Comparison of ENCODE assay signal across 8 cellular contexts in the genomic region with DNA sequence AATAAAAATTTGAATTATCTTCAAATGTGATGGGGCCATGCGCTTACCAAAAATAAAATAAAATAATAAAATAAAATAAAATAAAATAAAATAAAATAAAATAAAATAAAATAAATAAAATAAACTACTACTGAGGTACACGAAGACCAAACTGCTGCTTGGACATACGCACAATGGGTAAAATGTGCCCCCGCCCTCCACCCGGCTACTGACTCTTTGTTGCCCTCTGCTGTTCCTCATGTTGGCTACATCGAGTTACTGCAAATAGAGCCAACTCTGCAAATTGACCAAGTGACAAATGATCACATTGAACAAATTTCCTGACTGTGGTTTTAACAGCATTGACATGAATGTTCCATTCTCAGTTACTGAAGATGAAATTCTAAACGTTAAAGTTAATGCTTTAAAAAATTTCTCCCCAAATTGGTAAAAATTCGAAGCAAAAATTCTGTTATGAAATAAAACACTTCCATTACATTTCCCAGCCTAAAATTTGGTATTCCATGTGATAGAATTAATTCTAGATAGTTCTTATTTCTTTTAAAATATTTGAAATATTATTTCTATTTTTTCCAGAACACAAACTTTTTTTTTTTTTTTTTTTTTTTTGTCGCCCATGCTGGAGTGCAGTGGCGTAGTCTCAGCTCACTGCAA. TPM values are rescaled to one million over a fixed set of nuclear protein-coding genes. Genes with fewer than 3 reads are reported as not detected.
DNase-seq lines count a peak whose midpoint lies in the region; ATAC-seq and TF ChIP-seq lines count a peak whose summit lies in the region.

No MANE protein-coding gene starts in this region.

- no peaks in the 10 kb centered on the region for H4K20me1 ChIP-seq in mammary epithelial cell (ENCODE audit: insufficient read depth, low read length)

- no peaks in the 10 kb centered on the region for H3K36me3 ChIP-seq in mammary epithelial cell (ENCODE audit: insufficient read depth, low read length)
- no peaks in the 10 kb centered on the region for H3K36me3 ChIP-seq in left lung

- peaks cover 2% of the 10 kb centered on the region for H3K27me3 ChIP-seq in mammary epithelial cell (ENCODE audit: insufficient read depth, low read length)
- H3K27me3 ChIP-seq in left lung, result no peaks in the 10 kb centered on the region

- H3K4me2 ChIP-seq in mammary epithelial cell (ENCODE audit: insufficient read depth, low read depth, low read length), result no peak overlapping the region

- H3K9ac ChIP-seq in mammary epithelial cell (ENCODE audit: insufficient read depth, low read length), result no peak overlapping the region

- intact Hi-C loops in mammary epithelial cell (cut with micrococcal nuclease) (loop anchor here (1.0 to 2.0 kb wide), 2 partner anchors 121 to 487 kb away; no protein-coding TSS in a partner anchor), left lung (cut with DNase I) (no loop called here)

- H3K4me3 ChIP-seq in mammary epithelial cell (replicated peaks in 1 of 3; ENCODE audit: insufficient read depth in 1 of 3, low read depth in 2 of 3, low read length in 3 of 3) (no peak overlapping the region), left lung (no peak overlapping the region)

- in situ Hi-C loops in SK-MEL-5 (cut with HindIII; ENCODE audit: low pct_unique_long_range_greater_than_20kb, low sequenced_read_pairs), result no loop called here
- in situ Hi-C loops in mammary epithelial cell (cut with MboI; ENCODE audit: low sequenced_read_pairs in 2 of 2), result no loop called here

- peaks cover 4% of the 10 kb centered on the region for H3K4me1 ChIP-seq in mammary epithelial cell (ENCODE audit: insufficient read depth, low read length)
- H3K4me1 ChIP-seq in left lung, result no peaks in the 10 kb centered on the region

- DNase-seq in SIG-M5 treated with dmso at 0.1 percent for 504 hours (lab: John Stamatoyannopoulos, UW; ENCODE audit: unreplicated experiment) (peak; percentile 79), SIG-M5 (lab: John Stamatoyannopoulos, UW) (no peak), LHCN-M2 (ENCODE audit: low read depth) (peak; percentile 46), SK-MEL-5 (ENCODE audit: low read depth, low spot score) (peak; percentile 82), mammary epithelial cell (peak; percentile 33), left lung (peak in 1 of 2 donors; percentile 38)
- DNase-seq in stimulated activated naive CD8-positive, alpha-beta T cell treated with anti-CD3 and anti-CD28 coated beads, Interleukin-15, Interleukin-2, amounts not matched to agents 100 U/mL and 50 U/mL, for 24 hours, result peak; percentile 32

- TF ChIP-seq CTCF in mammary epithelial cell (conservative IDR thresholded peaks at IDR 0.05 in 1 of 2, IDR thresholded peaks at IDR 0.05 in 1 of 2; ENCODE audit: extremely low read depth in 1 of 2, insufficient read depth in 1 of 2, low read depth in 1 of 2, low read length in 2 of 2), result peak; percentile 66 to 79
- TF ChIP-seq CTCF in left lung (IDR thresholded peaks at IDR 0.05), result peak; percentile 42 to 55

- ATAC-seq in GM21717 (IDR thresholded peaks at IDR 0.05; ENCODE audit: unreplicated experiment) (peak; percentile 87), left lung (peak; percentile 88)
- no peak for ATAC-seq in stimulated activated naive CD8-positive, alpha-beta T cell treated with anti-CD3 and anti-CD28 coated beads, Interleukin-15, Interleukin-2, amounts not matched to agents 100 U/mL and 50 U/mL, for 24 hours

- H2AFZ ChIP-seq in mammary epithelial cell (ENCODE audit: low read depth, low read length), result no peak overlapping the region

- no peaks in the 10 kb centered on the region for H3K9me3 ChIP-seq in mammary epithelial cell (replicated peaks; ENCODE audit: insufficient read depth, low read length)
- H3K9me3 ChIP-seq in left lung, result no peaks in the 10 kb centered on the region

- no peaks in the 10 kb centered on the region for H3K79me2 ChIP-seq in mammary epithelial cell (ENCODE audit: insufficient read depth, low read length)

- H3K27ac ChIP-seq in mammary epithelial cell (ENCODE audit: insufficient read depth, low read depth, low read length) (no peak overlapping the region), left lung (no peak overlapping the region)

- BruUV-seq in mammary epithelial cell (replicated peaks; lab: Mats Ljungman, UMichigan), result no TSS peak

- WGBS in mammary epithelial cell (ENCODE audit: low coverage, missing lambda C conversion rate), result 30% methylated on average over 8 of the region's 10 CpGs

- dilution Hi-C loops in mammary epithelial cell (cut with HindIII; ENCODE audit: low sequenced_read_pairs), result no loop called here

- CTCF ChIA-PET in mammary epithelial cell (lab: Charles Lee; ENCODE audit: low non-redundant PET), result interaction anchor here (0.8 kb wide), 1 partner anchor 725 kb away, joined by 8 read pairs; no protein-coding TSS in a partner anchor

RNA-seq across cellular contexts. Expression of a gene that starts 18.8 kb away (rescaled TPM):
- total RNA-seq in LHCN-M2 (2014; rRNA removed), result 1.0 and 2.6 TPM in 2 replicates
- 2.0 TPM for polyA plus RNA-seq in LHCN-M2 (2012)
- 0.13 TPM in 1 of 2 replicates, not detected in the other for total RNA-seq in SK-MEL-5 (2014; rRNA removed; shearing (Covaris generic))
- polyA plus RNA-seq in SK-MEL-5 (2015; cell fraction: cytosol; rRNA removed), result 0.07 TPM in 1 of 2 replicates, not detected in the other
- polyA plus RNA-seq in SK-MEL-5 (2015; cell fraction: nucleus; rRNA removed), result not detected in 2 replicates
- not detected for total RNA-seq in mammary epithelial cell
- polyA plus RNA-seq in mammary epithelial cell, result not detected
- not detected for polyA minus RNA-seq in mammary epithelial cell
- total RNA-seq in left lung, result 1 to 10 TPM in 1 of 2 donors, under 1 TPM in 1; 0.92 to 1.3 TPM
